Comparison of ENCODE assay signal across 26 cellular contexts in the genomic region with DNA sequence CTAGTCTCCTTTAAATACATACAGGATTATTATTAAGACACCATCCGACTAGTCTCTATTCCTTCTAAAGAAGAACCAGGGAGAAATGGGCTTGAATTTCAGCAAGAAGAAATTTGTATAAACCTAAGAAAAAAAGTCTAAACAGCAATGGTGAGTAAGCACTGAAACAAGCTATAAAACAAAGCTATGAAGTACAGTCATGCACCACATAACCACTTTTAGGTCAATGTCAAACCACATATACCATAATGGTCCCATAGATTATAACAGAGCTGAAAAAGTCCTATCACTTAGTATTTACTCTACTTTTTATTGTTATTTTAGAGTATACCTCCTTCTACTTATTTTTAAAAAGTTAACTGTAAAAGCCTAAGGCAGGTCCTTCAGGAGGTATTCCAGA.
A peak's percentile ranks its signal among the peaks of the same experiment; 100 is the strongest.
DNase-seq lines count a peak whose midpoint lies in the region; ATAC-seq and TF ChIP-seq lines count a peak whose summit lies in the region.
"Had no signal": no experiment of that assay in that cellular context is flagged by ENCODE, and none has a peak within 500 bp of the region (broad histone marks: within the 10 kb centered on the region; RNA-seq: fewer than 3 reads in every experiment).

No MANE protein-coding gene starts in this region.

- peaks cover 62% of the 10 kb centered on the region for H3K27me3 ChIP-seq in AG04450 (ENCODE audit: control insufficient read depth, insufficient read depth, low read length)
- H3K27me3 ChIP-seq: SJCRH30, thyroid gland had no signal

- H3K27ac Mint-ChIP-seq in HFFc6: no peak overlapping the region
- no peak overlapping the region for H3K27ac Mint-ChIP-seq in activated CD4-positive, alpha-beta T cell treated with anti-CD3 and anti-CD28 coated beads, Interleukin-2, amount 10 ng/mL, durations not matched to agents 24 days and 14 days
- no peak overlapping the region for H3K27ac Mint-ChIP-seq in activated T-cell treated with anti-CD3 and anti-CD28 coated beads, Interleukin-2, amount 50 U/mL, for 72 hours
- H3K27ac Mint-ChIP-seq: activated CD8-positive, alpha-beta T cell treated with anti-CD3 and anti-CD28 coated beads, Interleukin-2, amount 10 ng/mL, durations not matched to agents 7 days and 5 days; activated naive CD8-positive, alpha-beta T cell treated with anti-CD3 and anti-CD28 coated beads for 36 hours; CD4-positive, alpha-beta T cell had no signal

- no peaks in the 10 kb centered on the region for H3K9me3 Mint-ChIP-seq in HFFc6
- no peaks in the 10 kb centered on the region for H3K9me3 Mint-ChIP-seq in activated CD4-positive, alpha-beta T cell treated with anti-CD3 and anti-CD28 coated beads, Interleukin-2, amount 10 ng/mL, durations not matched to agents 24 days and 14 days
- no peaks in the 10 kb centered on the region for H3K9me3 Mint-ChIP-seq in activated T-cell treated with anti-CD3 and anti-CD28 coated beads, Interleukin-2, amount 50 U/mL, for 72 hours
- H3K9me3 Mint-ChIP-seq: activated naive CD8-positive, alpha-beta T cell treated with anti-CD3 and anti-CD28 coated beads for 36 hours; CD4-positive, alpha-beta T cell; neural crest cell had no signal

- peaks cover 6% of the 10 kb centered on the region; the same call in 1 of the 2 replicates for H3K9me3 ChIP-seq in AG04450 (ENCODE audit: control insufficient read depth, insufficient read depth, low read length)
- H3K9me3 ChIP-seq: A549, prostate gland, SJCRH30, thyroid gland had no signal

- no peaks in the 10 kb centered on the region for H3K36me3 Mint-ChIP-seq in HFFc6 (ENCODE audit: low read depth)
- H3K36me3 Mint-ChIP-seq in activated CD4-positive, alpha-beta T cell treated with anti-CD3 and anti-CD28 coated beads, Interleukin-2, amount 10 ng/mL, durations not matched to agents 24 days and 14 days (ENCODE audit: low read depth): no peaks in the 10 kb centered on the region
- no peaks in the 10 kb centered on the region for H3K36me3 Mint-ChIP-seq in activated T-cell treated with anti-CD3 and anti-CD28 coated beads, Interleukin-2, amount 50 U/mL, for 72 hours (ENCODE audit: insufficient read depth in 2 of 2)
- H3K36me3 Mint-ChIP-seq: activated naive CD8-positive, alpha-beta T cell treated with anti-CD3 and anti-CD28 coated beads for 36 hours had no signal

- no peak for TF ChIP-seq CTCF in AG04450 (IDR thresholded peaks at IDR 0.05; ENCODE audit: low read depth, low read length)
- TF ChIP-seq CTCF in HFFc6 (IDR thresholded peaks at IDR 0.05): no peak
- no peak for TF ChIP-seq CTCF in foreskin fibroblast (IDR thresholded peaks at IDR 0.05; ENCODE audit: low read depth, low read length)

- no peak overlapping the region for H3K4me3 ChIP-seq in AG04450 (ENCODE audit: low read depth, low read length)
- no peak overlapping the region for H3K4me3 ChIP-seq in foreskin fibroblast (ENCODE audit: low read depth in 1 of 2, low read length in 2 of 2)
- H3K4me3 ChIP-seq: A549, prostate gland, SJCRH30, thyroid gland had no signal

- intact Hi-C loops in activated CD4-positive, alpha-beta T cell treated with anti-CD3 and anti-CD28 coated beads, Interleukin-2, amount 10 ng/mL, durations not matched to agents 24 days and 14 days (cut with micrococcal nuclease): no loop called here

- H3K4me3 Mint-ChIP-seq in HFFc6: no peak overlapping the region
- H3K4me3 Mint-ChIP-seq in activated CD4-positive, alpha-beta T cell treated with anti-CD3 and anti-CD28 coated beads, Interleukin-2, amount 10 ng/mL, durations not matched to agents 24 days and 14 days: no peak overlapping the region
- H3K4me3 Mint-ChIP-seq in activated T-cell treated with anti-CD3 and anti-CD28 coated beads, Interleukin-2, amount 50 U/mL, for 72 hours: no peak overlapping the region
- H3K4me3 Mint-ChIP-seq: activated CD8-positive, alpha-beta T cell treated with anti-CD3 and anti-CD28 coated beads, Interleukin-2, amount 10 ng/mL, durations not matched to agents 7 days and 5 days; activated naive CD8-positive, alpha-beta T cell treated with anti-CD3 and anti-CD28 coated beads for 36 hours; CD4-positive, alpha-beta T cell; neural crest cell had no signal

- H3K27ac ChIP-seq in AG04450 (ENCODE audit: low read depth, low read length) (no peak overlapping the region), substantia nigra (ENCODE audit: low read depth, low read length, poor library complexity, severe bottlenecking) (no peak overlapping the region)
- H3K27ac ChIP-seq: A549, prostate gland, SJCRH30, thyroid gland had no signal

- POLR2A ChIA-PET in AG04450 (lab: Yijun Ruan, JAX): interaction anchor here (0.6 to 1.3 kb wide), 6 partner anchors 16 to 1276 kb away, joined by 3 to 10 read pairs (median 4); no protein-coding TSS in a partner anchor

- CTCF ChIA-PET in AG04450 (lab: Charles Lee): interaction anchor here (1.0 to 9.2 kb wide), 6 partner anchors 11 to 1064 kb away, joined by 3 to 94 read pairs (median 4); no protein-coding TSS in a partner anchor

- peak; percentile 70 for DNase-seq in AG04450 (ENCODE audit: low read depth, low spot score)
- peak; percentile 74 for DNase-seq in HFFc6
- peak; percentile 52 for DNase-seq in astrocyte of the hippocampus (ENCODE audit: low read depth, low spot score)
- peak; percentile 69 to 83 for DNase-seq in foreskin fibroblast
- DNase-seq in activated CD4-positive, alpha-beta T cell treated with anti-CD3 and anti-CD28 coated beads, Interleukin-2, amount 10 ng/mL, durations not matched to agents 24 days and 14 days: no peak
- DNase-seq in substantia nigra (lab: John Stamatoyannopoulos, UW): no peak
- DNase-seq in activated T-cell treated with anti-CD3 and anti-CD28 coated beads, Interleukin-2, amount 50 U/mL, for 72 hours: no peak
- DNase-seq in stimulated activated CD4-positive, alpha-beta T cell treated with anti-CD3 and anti-CD28 coated beads, Interleukin-2, amount 100 ng/mL, for 24 hours: no peak
- DNase-seq: activated CD8-positive, alpha-beta T cell treated with anti-CD3 and anti-CD28 coated beads, Interleukin-2, amount 10 ng/mL, durations not matched to agents 7 days and 5 days; activated naive CD8-positive, alpha-beta T cell treated with anti-CD3 and anti-CD28 coated beads for 36 hours; CD4-positive, alpha-beta T cell; DMS79 treated with DMSO at 0.1 percent for 48 hours; effector CD4-positive, alpha-beta T cell; foreskin melanocyte; KG1; midbrain; NCI-H1092; NCI-H69; SJCRH30; stimulated activated CD4-positive, alpha-beta T cell treated with anti-CD3 and anti-CD28 coated beads, Interleukin-12 subunit alpha, Interleukin-12 subunit beta, amount 100 ng/mL, for 4 hours; T-helper 2 cell; thyroid gland had no signal

- H3K27me3 Mint-ChIP-seq in HFFc6 (ENCODE audit: insufficient read depth): peaks cover 41% of the 10 kb centered on the region
- H3K27me3 Mint-ChIP-seq in activated CD4-positive, alpha-beta T cell treated with anti-CD3 and anti-CD28 coated beads, Interleukin-2, amount 10 ng/mL, durations not matched to agents 24 days and 14 days: no peaks in the 10 kb centered on the region
- no peaks in the 10 kb centered on the region for H3K27me3 Mint-ChIP-seq in activated T-cell treated with anti-CD3 and anti-CD28 coated beads, Interleukin-2, amount 50 U/mL, for 72 hours (ENCODE audit: low read depth)
- H3K27me3 Mint-ChIP-seq: activated naive CD8-positive, alpha-beta T cell treated with anti-CD3 and anti-CD28 coated beads for 36 hours had no signal

- ATAC-seq in activated T-cell treated with anti-CD3 and anti-CD28 coated beads, Interleukin-2, amount 50 U/mL, for 72 hours (replicated peaks in 1 of 2): no peak
- ATAC-seq: A549; activated CD8-positive, alpha-beta T cell treated with anti-CD3 and anti-CD28 coated beads, Interleukin-2, amount 10 ng/mL, durations not matched to agents 7 days and 5 days; HCT116 had no signal

- H3K4me1 Mint-ChIP-seq in HFFc6 (ENCODE audit: low read depth): peaks cover 8% of the 10 kb centered on the region; the same call in 1 of the 2 replicates
- H3K4me1 Mint-ChIP-seq in activated CD4-positive, alpha-beta T cell treated with anti-CD3 and anti-CD28 coated beads, Interleukin-2, amount 10 ng/mL, durations not matched to agents 24 days and 14 days: no peaks in the 10 kb centered on the region
- no peaks in the 10 kb centered on the region for H3K4me1 Mint-ChIP-seq in activated T-cell treated with anti-CD3 and anti-CD28 coated beads, Interleukin-2, amount 50 U/mL, for 72 hours (ENCODE audit: low read depth)
- H3K4me1 Mint-ChIP-seq: activated naive CD8-positive, alpha-beta T cell treated with anti-CD3 and anti-CD28 coated beads for 36 hours had no signal

Comparison
In these comparisons a context has a peak if more than half of its experiments do, and no peak if none do; other contexts are left out.
1. DNase-seq: peak in AG04450 (single experiment), HFFc6 (single experiment), astrocyte of the hippocampus (single experiment) and foreskin fibroblast (2 of 2); none in activated CD4-positive, alpha-beta T cell treated with anti-CD3 and anti-CD28 coated beads, Interleukin-2, amount 10 ng/mL, durations not matched to agents 24 days and 14 days (single experiment), substantia nigra (0 of 49), activated T-cell treated with anti-CD3 and anti-CD28 coated beads, Interleukin-2, amount 50 U/mL, for 72 hours (0 of 2) and stimulated activated CD4-positive, alpha-beta T cell treated with anti-CD3 and anti-CD28 coated beads, Interleukin-2, amount 100 ng/mL, for 24 hours (0 of 2).